15 cellular contexts compared by ENCODE assay signal in the genomic region with DNA sequence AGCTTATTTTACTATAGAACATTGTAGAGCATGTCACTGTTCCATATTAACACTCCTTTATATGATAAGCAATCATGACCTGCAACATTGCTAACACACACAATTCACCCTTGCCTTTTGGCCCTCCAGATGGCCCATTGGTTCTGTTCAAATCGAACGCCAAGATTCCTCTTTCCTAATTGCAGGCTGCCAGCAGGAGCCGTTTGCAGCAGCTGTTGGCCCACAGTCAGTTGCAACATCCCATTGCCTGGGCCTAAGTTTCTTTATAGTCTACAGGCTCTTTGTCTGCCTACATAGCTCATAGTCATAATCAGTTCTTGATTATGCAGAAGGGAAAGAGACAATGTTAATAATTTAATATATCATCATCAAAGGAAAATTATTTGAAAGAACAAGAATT. TPM values are rescaled to one million over a fixed set of nuclear protein-coding genes. Genes with fewer than 3 reads are reported as not detected.
DNase-seq lines count a peak whose midpoint lies in the region; ATAC-seq and TF ChIP-seq lines count a peak whose summit lies in the region.
"Had no signal": no experiment of that assay in that cellular context is flagged by ENCODE, and none has a peak within 500 bp of the region (broad histone marks: within the 10 kb centered on the region; RNA-seq: fewer than 3 reads in every experiment).

No MANE protein-coding gene starts in this region.

- H3K4me1 ChIP-seq in right atrium auricular region (no peaks in the 10 kb centered on the region), upper lobe of right lung (peaks cover 1% of the 10 kb centered on the region)
- H3K4me1 ChIP-seq: prostate gland had no signal

- H3K27me3 ChIP-seq in right atrium auricular region: no peaks in the 10 kb centered on the region
- H3K27me3 ChIP-seq in upper lobe of right lung: no peaks in the 10 kb centered on the region

- H3K27ac ChIP-seq in right atrium auricular region: no peak overlapping the region
- no peak overlapping the region for H3K27ac ChIP-seq in upper lobe of right lung
- H3K27ac ChIP-seq: prostate gland had no signal

- no peaks in the 10 kb centered on the region for H3K9me3 ChIP-seq in right atrium auricular region
- H3K9me3 ChIP-seq in upper lobe of right lung: no peaks in the 10 kb centered on the region
- H3K9me3 ChIP-seq: prostate gland had no signal

- H3K4me3 ChIP-seq in right atrium auricular region (no peak overlapping the region), fibroblast of villous mesenchyme (ENCODE audit: low read depth, low read length) (no peak overlapping the region), upper lobe of right lung (no peak overlapping the region)
- H3K4me3 ChIP-seq: prostate gland had no signal

- peak; percentile 81 for ATAC-seq in Right ventricle myocardium superior (ENCODE audit: poor library complexity)
- ATAC-seq in upper lobe of right lung: peak; percentile 73
- no peak for ATAC-seq in HG03442 (IDR thresholded peaks at IDR 0.05; ENCODE audit: unreplicated experiment)
- ATAC-seq: activated CD8-positive, alpha-beta T cell treated with anti-CD3 and anti-CD28 coated beads for 36 hours; stimulated activated memory B cell treated with anti-CD40 and anti-IgM and Interleukin-4, amounts not matched to agents 10 μg/mL and 1 μg/mL and 100 μg/mL, for 72 hours had no signal

- H3K36me3 ChIP-seq in right atrium auricular region (no peaks in the 10 kb centered on the region), upper lobe of right lung (no peaks in the 10 kb centered on the region)
- H3K36me3 ChIP-seq: prostate gland had no signal

- peak; percentile 64 for DNase-seq in Right ventricle myocardium superior
- DNase-seq in right atrium auricular region (ENCODE audit: low spot score): no peak
- DNase-seq in SHP77 treated with DMSO at 0.1 percent for 48 hours (lab: John Stamatoyannopoulos, UW): peak; percentile 67
- DNase-seq in fibroblast of villous mesenchyme (ENCODE audit: low read depth): peak; percentile 48
- peak; percentile 68 for DNase-seq in upper lobe of right lung
- no peak for DNase-seq in DMS53 (lab: John Stamatoyannopoulos, UW)
- no peak for DNase-seq in GM19240 (ENCODE audit: insufficient read length, low spot score)
- DNase-seq: activated CD8-positive, alpha-beta T cell treated with anti-CD3 and anti-CD28 coated beads for 36 hours; activated naive CD4-positive, alpha-beta T cell treated with Interleukin-2 at 50 U/mL for 16 hours; MM.1S; stimulated activated CD4-positive, alpha-beta T cell treated with anti-CD3 and anti-CD28 coated beads, Interleukin-2, amount 100 ng/mL, for 24 hours; T1000 had no signal

- TF ChIP-seq CTCF in right atrium auricular region (IDR thresholded peaks at IDR 0.05): no peak
- TF ChIP-seq CTCF in fibroblast of villous mesenchyme (IDR thresholded peaks at IDR 0.05; ENCODE audit: insufficient read depth, low read depth, low read length): no peak
- no peak for TF ChIP-seq CTCF in upper lobe of right lung (IDR thresholded peaks at IDR 0.05)

- intact Hi-C loops in Right ventricle myocardium superior (cut with DNase I): no loop called here
- intact Hi-C loops in upper lobe of right lung (cut with DNase I): no loop called here

RNA-seq across cellular contexts. Expression of a gene that starts 37.6 kb away (rescaled TPM):
- total RNA-seq in Right ventricle myocardium superior (34.7 TPM), right atrium auricular region (10 to 100 TPM; 48.9 to 57.4 TPM), fibroblast of villous mesenchyme (16.1 and 18.6 TPM in 2 replicates), upper lobe of right lung (152 TPM)

Comparison
In these comparisons a context has a peak if more than half of its experiments do, and no peak if none do; other contexts are left out.
1. DNase-seq: peak in Right ventricle myocardium superior (single experiment), SHP77 treated with DMSO at 0.1 percent for 48 hours (single experiment), fibroblast of villous mesenchyme (single experiment) and upper lobe of right lung (single experiment); none in right atrium auricular region (single experiment), DMS53 (single experiment) and GM19240 (single experiment).